In genomic region chr7:128654080-128654479, GRCh38 we compare ENCODE assay signal across 1 cellular context. TPM values are rescaled to one million over a fixed set of nuclear protein-coding genes. Genes with fewer than 3 reads are reported as not detected.
"Had no signal": no experiment of that assay in that cellular context is flagged by ENCODE, and none has a peak within 500 bp of the region (broad histone marks: within the 10 kb centered on the region; RNA-seq: fewer than 3 reads in every experiment).

No MANE protein-coding gene starts in this region.

RNA-seq across cellular contexts. Expression of gene GARIN1A, which starts 18.0 kb away (rescaled TPM):
- total RNA-seq: epithelial cell of proximal tubule had no signal
